In the genomic region with DNA sequence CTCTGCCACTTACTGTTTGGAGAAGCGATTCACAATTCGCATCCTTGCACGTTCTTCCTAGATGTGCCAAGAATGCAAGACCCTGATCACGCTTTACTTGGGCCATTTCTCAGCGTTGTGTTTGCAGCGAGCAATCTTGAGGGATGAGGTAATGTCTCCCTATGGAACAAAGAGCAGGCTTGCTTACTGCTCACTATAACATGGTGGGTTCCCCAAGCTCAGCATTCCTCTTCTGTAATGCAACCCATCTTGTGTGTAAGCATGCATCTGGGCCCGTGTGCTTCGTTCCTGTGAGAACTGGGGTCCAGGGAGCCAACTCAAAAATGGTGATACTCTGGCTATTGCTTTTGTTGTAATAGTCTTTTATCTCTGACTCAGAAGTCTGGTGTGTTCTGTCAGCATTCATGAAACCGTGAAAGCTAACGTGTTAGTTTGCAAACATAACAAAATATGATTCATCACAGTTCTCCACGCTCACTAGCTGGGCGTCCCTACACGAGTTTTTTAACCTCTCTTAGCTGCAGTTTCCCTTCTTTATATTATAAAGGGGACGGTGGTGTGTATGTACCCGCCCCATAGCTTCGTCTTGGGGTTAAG, we compare ENCODE assay signal across 8 cellular contexts. TPM values are rescaled to one million over a fixed set of nuclear protein-coding genes. Genes with fewer than 3 reads are reported as not detected.
DNase-seq lines count a peak whose midpoint lies in the region; ATAC-seq and TF ChIP-seq lines count a peak whose summit lies in the region.

No MANE protein-coding gene starts in this region.

- H3K4me3 Mint-ChIP-seq in CD4-positive, alpha-beta memory T cell, result peak overlapping the region; percentile 87 to 97 (median 90)
- H3K4me3 Mint-ChIP-seq in T-cell, result peak overlapping the region; percentile 85 to 98 (median 88)
- H3K4me3 Mint-ChIP-seq in endodermal cell, result peak overlapping the region; percentile 88
- H3K4me3 Mint-ChIP-seq in natural killer cell, result peak overlapping the region; percentile 97

- peak overlapping the region; percentile 78 for H3K9ac ChIP-seq in endodermal cell (ENCODE audit: extremely low read depth, low read length, poor library complexity, severe bottlenecking)

- DNase-seq in CD4-positive, alpha-beta memory T cell, result peak in 1 of 5 donors; percentile 75
- peak in 13 of 34 experiments; percentile 1 to 33 (median 9) for DNase-seq in T-cell
- DNase-seq in endodermal cell, result peak; percentile 71
- DNase-seq in natural killer cell, result no peak
- no peak for DNase-seq in NCI-H187 (lab: John Stamatoyannopoulos, UW)
- DNase-seq in NCI-H2171 (lab: John Stamatoyannopoulos, UW), result no peak

- H3K27ac Mint-ChIP-seq in CD4-positive, alpha-beta memory T cell, result peak overlapping the region; percentile 89 to 100 (median 95)
- H3K27ac Mint-ChIP-seq in T-cell (peak overlapping the region; percentile 93 to 95), endodermal cell (peak overlapping the region; percentile 92), natural killer cell (peak overlapping the region; percentile 95 to 99)

- POLR2A ChIA-PET in CD4-positive, alpha-beta memory T cell (lab: Charles Lee; ENCODE audit: partially characterized antibody), result interaction anchor here (0.6 to 4.5 kb wide), 25 partner anchors 9 to 1388 kb away, joined by 3 to 69 read pairs (median 7); a partner anchor contains a TSS
- POLR2A ChIA-PET in T-cell (lab: Charles Lee), result interaction anchor here in 1 of 2 donors (0.7 to 2.1 kb wide), 2 partner anchors 27 to 33 kb away, joined by 3 to 16 read pairs; a partner anchor contains a TSS

- TF ChIP-seq CTCF in endodermal cell (conservative IDR thresholded peaks at IDR 0.05) (no peak), natural killer cell (IDR thresholded peaks at IDR 0.05) (no peak)

- peaks cover 0 to 17% (median 1%) of the 10 kb centered on the region in 8 donors for H3K9me3 Mint-ChIP-seq in CD4-positive, alpha-beta memory T cell
- H3K9me3 Mint-ChIP-seq in T-cell (peaks cover 0 to 3% (median 0%) of the 10 kb centered on the region in 3 donors), endodermal cell (peaks cover 21% of the 10 kb centered on the region), natural killer cell (no peaks in the 10 kb centered on the region)

- peaks cover 0 to 19% of the 10 kb centered on the region in 2 donors for H3K36me3 Mint-ChIP-seq in CD4-positive, alpha-beta memory T cell
- H3K36me3 Mint-ChIP-seq in T-cell (peaks cover 5% of the 10 kb centered on the region), endodermal cell (ENCODE audit: low read depth) (peaks cover 22% of the 10 kb centered on the region), natural killer cell (no peaks in the 10 kb centered on the region)

- H3K9me3 ChIP-seq in CD4-positive, alpha-beta memory T cell (ENCODE audit: control insufficient read depth in 1 of 2, low read length in 2 of 2), result no peaks in the 10 kb centered on the region
- H3K9me3 ChIP-seq in endodermal cell (ENCODE audit: control insufficient read depth, low read length), result peaks cover 23% of the 10 kb centered on the region

- H3K36me3 ChIP-seq in CD4-positive, alpha-beta memory T cell (ENCODE audit: insufficient read depth, low read length), result no peaks in the 10 kb centered on the region
- H3K36me3 ChIP-seq in endodermal cell (ENCODE audit: control insufficient read depth, insufficient read depth, low read length), result no peaks in the 10 kb centered on the region

- peaks cover 17 to 41% (median 25%) of the 10 kb centered on the region in 4 donors for H3K4me1 Mint-ChIP-seq in CD4-positive, alpha-beta memory T cell
- H3K4me1 Mint-ChIP-seq in T-cell (peaks cover 31 to 39% (median 36%) of the 10 kb centered on the region in 3 donors), endodermal cell (peaks cover 13% of the 10 kb centered on the region), natural killer cell (peaks cover 41% of the 10 kb centered on the region in 2 donors)

- H3K4me1 ChIP-seq in CD4-positive, alpha-beta memory T cell (ENCODE audit: insufficient read depth, low read length), result peaks cover 31% of the 10 kb centered on the region
- no peaks in the 10 kb centered on the region for H3K4me1 ChIP-seq in endodermal cell (ENCODE audit: control insufficient read depth, insufficient read depth, low read length)

- WGBS in endodermal cell (ENCODE audit: insufficient coverage in 1 of 2, insufficient read length in 1 of 2), 2 experiments, result 74 to 75% methylated on average over 12 to 16 of the region's 16 CpGs

- H3K27ac ChIP-seq in CD4-positive, alpha-beta memory T cell (ENCODE audit: low read depth, low read length), result peak overlapping the region; percentile 81
- peak overlapping the region; percentile 88 for H3K27ac ChIP-seq in endodermal cell (ENCODE audit: low read depth, low read length)

- ATAC-seq in GM18909 (IDR thresholded peaks at IDR 0.05; ENCODE audit: poor library complexity, unreplicated experiment), result peak; percentile 11
- peak; percentile 0 for ATAC-seq in HG03457 (IDR thresholded peaks at IDR 0.05; ENCODE audit: unreplicated experiment)
- peak; percentile 11 to 41 (median 33) for ATAC-seq in T-cell (replicated peaks in 1 of 4)
- ATAC-seq in natural killer cell, result peak; percentile 46 to 69 (median 57)

- intact Hi-C loops in CD4-positive, alpha-beta memory T cell (cut with micrococcal nuclease), result loop anchor here (1.0 to 10.0 kb wide), 4 partner anchors 665 to 1389 kb away; a partner anchor contains a TSS
- intact Hi-C loops in natural killer cell (cut with micrococcal nuclease), result loop anchor here (1.0 to 10.0 kb wide), 8 partner anchors 64 to 881 kb away; a partner anchor contains a TSS

- CTCF ChIA-PET in CD4-positive, alpha-beta memory T cell (lab: Charles Lee; ENCODE audit: partially characterized antibody), result interaction anchor here (0.5 to 5.6 kb wide), 22 partner anchors 8 to 1390 kb away, joined by 3 to 191 read pairs (median 4); a partner anchor contains a TSS
- CTCF ChIA-PET in T-cell (lab: Charles Lee), result interaction anchor here (0.5 to 5.2 kb wide), 15 partner anchors 11 to 1009 kb away, joined by 3 to 87 read pairs (median 4); a partner anchor contains a TSS

- H3K4me3 ChIP-seq in CD4-positive, alpha-beta memory T cell (ENCODE audit: low read length in 2 of 2), result peak overlapping the region; percentile 58 to 92
- H3K4me3 ChIP-seq in endodermal cell (ENCODE audit: low read length), result peak overlapping the region; percentile 83

- H3K27me3 ChIP-seq in CD4-positive, alpha-beta memory T cell (ENCODE audit: insufficient read depth, low read length), result no peaks in the 10 kb centered on the region
- no peaks in the 10 kb centered on the region for H3K27me3 ChIP-seq in endodermal cell (ENCODE audit: control insufficient read depth, insufficient read depth, low read length, poor library complexity, severe bottlenecking)

- peaks cover 1 to 6% of the 10 kb centered on the region in 2 donors for H3K27me3 Mint-ChIP-seq in CD4-positive, alpha-beta memory T cell
- peaks cover 0 to 5% of the 10 kb centered on the region in 2 donors for H3K27me3 Mint-ChIP-seq in T-cell
- no peaks in the 10 kb centered on the region for H3K27me3 Mint-ChIP-seq in endodermal cell (ENCODE audit: insufficient read depth)
- H3K27me3 Mint-ChIP-seq in natural killer cell (ENCODE audit: low read depth in 2 of 2), result peaks cover 0 to 3% of the 10 kb centered on the region in 2 donors

RNA-seq across cellular contexts. Expression of a gene that starts 33.4 kb away (rescaled TPM):
- total RNA-seq in CD4-positive, alpha-beta memory T cell, result 10 to 100 TPM; 71.4 to 75.4 TPM
- polyA plus RNA-seq in CD4-positive, alpha-beta memory T cell, result 10 to 100 TPM; 52.5 to 86.5 TPM
- total RNA-seq in T-cell (10 to 100 TPM; 60.4 to 90.7 (median 69.8) TPM), endodermal cell (10 to 100 TPM; 56.2 to 74.7 TPM), natural killer cell (100 to 1,000 TPM in 1 of 3 donors, 10 to 100 TPM in 2; 88.5 to 104 (median 97.3) TPM)
- polyA plus RNA-seq in endodermal cell (2013, experiment 1 of 2), result 52.6 TPM
- 58.7 TPM for polyA plus RNA-seq in endodermal cell (2013, experiment 2 of 2)

Comparison
In these comparisons a context has a peak if more than half of its experiments do, and no peak if none do; other contexts are left out.
1. ATAC-seq: peak in every context shown above with its lines; median percentile 57 in natural killer cell; 33 in T-cell; 11 in GM18909; 0 in HG03457.